In the genomic region with DNA sequence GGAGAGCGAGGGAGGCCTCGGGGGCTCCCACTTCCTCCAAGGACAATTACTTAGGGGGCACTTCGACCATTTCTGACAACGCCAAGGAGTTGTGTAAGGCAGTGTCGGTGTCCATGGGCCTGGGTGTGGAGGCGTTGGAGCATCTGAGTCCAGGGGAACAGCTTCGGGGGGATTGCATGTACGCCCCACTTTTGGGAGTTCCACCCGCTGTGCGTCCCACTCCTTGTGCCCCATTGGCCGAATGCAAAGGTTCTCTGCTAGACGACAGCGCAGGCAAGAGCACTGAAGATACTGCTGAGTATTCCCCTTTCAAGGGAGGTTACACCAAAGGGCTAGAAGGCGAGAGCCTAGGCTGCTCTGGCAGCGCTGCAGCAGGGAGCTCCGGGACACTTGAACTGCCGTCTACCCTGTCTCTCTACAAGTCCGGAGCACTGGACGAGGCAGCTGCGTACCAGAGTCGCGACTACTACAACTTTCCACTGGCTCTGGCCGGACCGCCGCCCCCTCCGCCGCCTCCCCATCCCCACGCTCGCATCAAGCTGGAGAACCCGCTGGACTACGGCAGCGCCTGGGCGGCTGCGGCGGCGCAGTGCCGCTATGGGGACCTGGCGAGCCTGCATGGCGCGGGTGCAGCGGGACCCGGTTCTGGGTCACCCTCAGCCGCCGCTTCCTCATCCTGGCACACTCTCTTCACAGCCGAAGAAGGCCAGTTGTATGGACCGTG, we compare ENCODE assay signal across 10 cellular contexts. TPM values are rescaled to one million over a fixed set of nuclear protein-coding genes. Genes with fewer than 3 reads are reported as not detected.
DNase-seq lines count a peak whose midpoint lies in the region; ATAC-seq and TF ChIP-seq lines count a peak whose summit lies in the region.
"Had no signal": no experiment of that assay in that cellular context is flagged by ENCODE, and none has a peak within 500 bp of the region (broad histone marks: within the 10 kb centered on the region; RNA-seq: fewer than 3 reads in every experiment).

No MANE protein-coding gene starts in this region.

- peaks cover 14% of the 10 kb centered on the region for H3K4me1 Mint-ChIP-seq in endothelial cell (ENCODE audit: unreplicated experiment)
- H3K4me1 Mint-ChIP-seq: central memory CD8-positive, alpha-beta T cell had no signal

- peaks cover 9% of the 10 kb centered on the region for H3K36me3 Mint-ChIP-seq in endothelial cell (ENCODE audit: low read depth, unreplicated experiment)

- TF ChIP-seq CTCF in endothelial cell (IDR thresholded peaks at IDR 0.05; ENCODE audit: unreplicated experiment) = no peak

- in situ Hi-C loops in ACHN (cut with HindIII; ENCODE audit: low pct_ligation_motif_present, low pct_unique_long_range_greater_than_20kb, low sequenced_read_pairs) = no loop called here

- H3K9ac ChIP-seq in muscle layer of colon (ENCODE audit: low read length) = no peak overlapping the region

- no peaks in the 10 kb centered on the region for H3K9me3 Mint-ChIP-seq in endothelial cell (ENCODE audit: unreplicated experiment)

- no peaks in the 10 kb centered on the region for H3K9me3 ChIP-seq in muscle layer of colon (ENCODE audit: low read length)

- H3K27me3 ChIP-seq in muscle layer of colon (ENCODE audit: control insufficient read depth in 1 of 2, insufficient read depth in 2 of 2, low read length in 2 of 2) = peaks cover 0 to 15% of the 10 kb centered on the region in 2 donors

- H3K4me3 Mint-ChIP-seq in endothelial cell (ENCODE audit: unreplicated experiment) = peak overlapping the region; percentile 89
- H3K4me3 Mint-ChIP-seq: central memory CD8-positive, alpha-beta T cell had no signal

- no peak for ATAC-seq in HG03280 (IDR thresholded peaks at IDR 0.05; ENCODE audit: unreplicated experiment)
- ATAC-seq in GM21447 (IDR thresholded peaks at IDR 0.05; ENCODE audit: unreplicated experiment) = no peak
- no peak for ATAC-seq in GM21526 (IDR thresholded peaks at IDR 0.05; ENCODE audit: low FRiP score, unreplicated experiment)

- no peak overlapping the region for H3K27ac Mint-ChIP-seq in endothelial cell (ENCODE audit: unreplicated experiment)

- H3K27ac ChIP-seq in muscle layer of colon (ENCODE audit: low read depth, low read length) = no peak overlapping the region

- H3K4me1 ChIP-seq in muscle layer of colon (ENCODE audit: insufficient read depth, low read length) = no peaks in the 10 kb centered on the region

- DNase-seq in stimulated activated CD4-positive, alpha-beta T cell treated with anti-CD3 and anti-CD28 coated beads, Interleukin-15, amount 100 ng/mL, for 24 hours = peak; percentile 2
- no peak for DNase-seq in stimulated activated CD4-positive, alpha-beta T cell treated with anti-CD3 and anti-CD28 coated beads, Interleukin-1b, Interleukin-23, amount 100 ng/mL, for 48 hours
- DNase-seq in endothelial cell (ENCODE audit: low spot score) = peak; percentile 21
- no peak for DNase-seq in ACHN
- DNase-seq: NCI-H1417 treated with DMSO at 0.1 percent for 48 hours had no signal

- peak overlapping the region; percentile 25 to 76 for H3K4me3 ChIP-seq in muscle layer of colon (ENCODE audit: low read depth in 1 of 2, low read length in 2 of 2)

- H3K27me3 Mint-ChIP-seq in endothelial cell (ENCODE audit: unreplicated experiment) = peaks cover 4% of the 10 kb centered on the region
- H3K27me3 Mint-ChIP-seq: central memory CD8-positive, alpha-beta T cell had no signal

- H3K36me3 ChIP-seq in muscle layer of colon (ENCODE audit: insufficient read depth, low read length) = no peaks in the 10 kb centered on the region

RNA-seq across cellular contexts. Expression of gene AR, which starts 2.1 kb away (rescaled TPM):
- 20.2 TPM for total RNA-seq in endothelial cell (ENCODE audit: unreplicated experiment)

Comparison
In these comparisons a context has a peak if more than half of its experiments do, and no peak if none do; other contexts are left out.
1. DNase-seq: peak in stimulated activated CD4-positive, alpha-beta T cell treated with anti-CD3 and anti-CD28 coated beads, Interleukin-15, amount 100 ng/mL, for 24 hours (single experiment) and endothelial cell (single experiment); none in stimulated activated CD4-positive, alpha-beta T cell treated with anti-CD3 and anti-CD28 coated beads, Interleukin-1b, Interleukin-23, amount 100 ng/mL, for 48 hours (single experiment) and ACHN (single experiment).